In genomic region chr3:65398953-65399352, GRCh38 we compare ENCODE assay signal across 21 cellular contexts.
DNase-seq lines count a peak whose midpoint lies in the region; TF ChIP-seq lines count a peak whose summit lies in the region.
"Had no signal": no experiment of that assay in that cellular context is flagged by ENCODE, and none has a peak within 500 bp of the region (broad histone marks: within the 10 kb centered on the region; RNA-seq: fewer than 3 reads in every experiment).

No MANE protein-coding gene starts in this region.

- H4K12ac ChIP-seq in trophoblast cell (ENCODE audit: low read depth, low read length) = no peak overlapping the region

- H3K36me3 ChIP-seq in trophoblast cell (ENCODE audit: control insufficient read depth in 1 of 2, insufficient read depth in 2 of 2, low read length in 2 of 2) = no peaks in the 10 kb centered on the region
- H3K36me3 ChIP-seq: upper lobe of right lung had no signal

- H4K91ac ChIP-seq in trophoblast cell (ENCODE audit: low read depth, low read length) = no peak overlapping the region

- no peaks in the 10 kb centered on the region for H3K79me1 ChIP-seq in trophoblast cell (ENCODE audit: low read length)

- no peaks in the 10 kb centered on the region for H3K79me2 ChIP-seq in trophoblast cell (ENCODE audit: control insufficient read depth, insufficient read depth, low read length, poor library complexity)

- TF ChIP-seq CTCF in AG10803 (conservative IDR thresholded peaks at IDR 0.05; ENCODE audit: low read length) (no peak), choroid plexus epithelial cell (conservative IDR thresholded peaks at IDR 0.05; ENCODE audit: low read depth, low read length) (no peak)

- no peak overlapping the region for H3K23ac ChIP-seq in trophoblast cell (ENCODE audit: low read length)

- no peaks in the 10 kb centered on the region for H3K9me3 ChIP-seq in trophoblast cell (ENCODE audit: insufficient read depth, low read depth, low read length)
- H3K9me3 ChIP-seq: A549, BLaER1, upper lobe of right lung had no signal

- H3K4me1 ChIP-seq in trophoblast cell (ENCODE audit: control insufficient read depth in 1 of 2, insufficient read depth in 2 of 2, low read length in 2 of 2) = peaks cover 0 to 2% of the 10 kb centered on the region in 2 experiments
- H3K4me1 ChIP-seq: BLaER1, upper lobe of right lung had no signal

- peak; percentile 13 for DNase-seq in AG10803 (ENCODE audit: low read depth)
- DNase-seq in M059J (ENCODE audit: low read depth) = peak; percentile 71
- peak; percentile 19 for DNase-seq in choroid plexus epithelial cell (ENCODE audit: low read depth)
- DNase-seq in iris pigment epithelial cell (ENCODE audit: low read depth) = peak; percentile 27
- DNase-seq in trophoblast cell = no peak
- no peak for DNase-seq in retina
- DNase-seq in activated CD4-positive, alpha-beta T cell treated with anti-CD3 and anti-CD28 coated beads for 4 hours = no peak
- no peak for DNase-seq in central memory CD4-positive, alpha-beta T cell
- DNase-seq: activated B cell treated with CpG ODN at 0.5 μM for 24 hours; activated CD8-positive, alpha-beta T cell treated with anti-CD3 and anti-CD28 coated beads, Interleukin-2, amount 10 ng/mL, durations not matched to agents 7 days and 5 days; activated T-cell treated with anti-CD3 and anti-CD28 coated beads, Interleukin-2, amount 50 U/mL, for 1 hour; amygdala; GDM1; naive B cell; NCI-H1105 treated with DMSO at 0.1 percent for 48 hours; NCI-H2081 treated with DMSO at 0.1 percent for 48 hours; right cardiac atrium; upper lobe of right lung had no signal

- H3K18ac ChIP-seq in trophoblast cell (ENCODE audit: low read length) = no peak overlapping the region

- H2BK12ac ChIP-seq in trophoblast cell (ENCODE audit: low read length) = no peak overlapping the region

- no peak overlapping the region for H3K9ac ChIP-seq in trophoblast cell (ENCODE audit: low read length)
- H3K9ac ChIP-seq: BLaER1 had no signal

- no peak overlapping the region for H3K4me2 ChIP-seq in trophoblast cell (ENCODE audit: low read length)
- H3K4me2 ChIP-seq: A549, BLaER1 had no signal

- H4K8ac ChIP-seq in trophoblast cell (ENCODE audit: low read depth, low read length) = no peak overlapping the region

- H3K4ac ChIP-seq in trophoblast cell (ENCODE audit: low read depth, low read length) = no peak overlapping the region

- no peak overlapping the region for H2BK120ac ChIP-seq in trophoblast cell (ENCODE audit: insufficient read depth, low read length, poor library complexity)

- no peak overlapping the region for H3K4me3 ChIP-seq in AG10803 (ENCODE audit: low read length)
- no peak overlapping the region for H3K4me3 ChIP-seq in choroid plexus epithelial cell (ENCODE audit: low read depth, low read length)
- H3K4me3 ChIP-seq in trophoblast cell (ENCODE audit: low read depth, low read length) = no peak overlapping the region
- H3K4me3 ChIP-seq: A549, BLaER1, lung, upper lobe of right lung had no signal

- no peak overlapping the region for H2BK5ac ChIP-seq in trophoblast cell (ENCODE audit: low read depth, low read length, poor library complexity)

- no peak overlapping the region for H3K27ac ChIP-seq in trophoblast cell (ENCODE audit: low read depth, low read length)
- H3K27ac ChIP-seq: A549, BLaER1, upper lobe of right lung had no signal

- H3K14ac ChIP-seq in trophoblast cell (ENCODE audit: low read length) = no peak overlapping the region

- H2AFZ ChIP-seq in trophoblast cell (ENCODE audit: insufficient read depth, low read length, poor library complexity) = no peak overlapping the region

- no peaks in the 10 kb centered on the region for H3K27me3 ChIP-seq in trophoblast cell (ENCODE audit: insufficient read depth, low read length)
- H3K27me3 ChIP-seq: BLaER1, upper lobe of right lung had no signal

- no peak overlapping the region for H2AK5ac ChIP-seq in trophoblast cell (ENCODE audit: low read length)

Comparison
In these comparisons a context has a peak if more than half of its experiments do, and no peak if none do; other contexts are left out.
1. DNase-seq: peak in AG10803 (single experiment), M059J (single experiment), choroid plexus epithelial cell (single experiment) and iris pigment epithelial cell (single experiment); none in trophoblast cell (0 of 2), retina (single experiment), activated CD4-positive, alpha-beta T cell treated with anti-CD3 and anti-CD28 coated beads for 4 hours (0 of 2) and central memory CD4-positive, alpha-beta T cell (single experiment).